ENCODE assay signal across 11 cellular contexts in genomic region chr1:54177726-54178125, GRCh38. TPM values are rescaled to one million over a fixed set of nuclear protein-coding genes. Genes with fewer than 3 reads are reported as not detected.
"Had no signal": no experiment of that assay in that cellular context is flagged by ENCODE, and none has a peak within 500 bp of the region (broad histone marks: within the 10 kb centered on the region; RNA-seq: fewer than 3 reads in every experiment).

No MANE protein-coding gene starts in this region.

- H3K27me3 Mint-ChIP-seq: IgD-negative memory B cell had no signal

- H3K4me1 ChIP-seq: HAP-1 had no signal

- H3K9me3 ChIP-seq: HAP-1 had no signal

- H3K9me3 Mint-ChIP-seq: HFFc6, IgD-negative memory B cell had no signal

- H3K4me3 Mint-ChIP-seq: HFFc6 had no signal

- H3K27ac Mint-ChIP-seq: HFFc6 had no signal

- DNase-seq: GM23248, GOT3, H7, HFFc6 had no signal

- H3K4me1 Mint-ChIP-seq: IgD-negative memory B cell had no signal

- H3K27ac ChIP-seq: GM23248, HL-60 had no signal

- ATAC-seq: HCT116, HepG2 had no signal

- H3K4me3 ChIP-seq: GM23248, HAP-1 had no signal

RNA-seq across cellular contexts. Expression of gene CDCP2, which starts 24.9 kb away (rescaled TPM):
- total RNA-seq: GM23248, H4, H7, HepG2, HFFc6, HT1080 had no signal
- polyA plus RNA-seq: GM23248, HepG2, IgD-negative memory B cell had no signal
